In the genomic region with DNA sequence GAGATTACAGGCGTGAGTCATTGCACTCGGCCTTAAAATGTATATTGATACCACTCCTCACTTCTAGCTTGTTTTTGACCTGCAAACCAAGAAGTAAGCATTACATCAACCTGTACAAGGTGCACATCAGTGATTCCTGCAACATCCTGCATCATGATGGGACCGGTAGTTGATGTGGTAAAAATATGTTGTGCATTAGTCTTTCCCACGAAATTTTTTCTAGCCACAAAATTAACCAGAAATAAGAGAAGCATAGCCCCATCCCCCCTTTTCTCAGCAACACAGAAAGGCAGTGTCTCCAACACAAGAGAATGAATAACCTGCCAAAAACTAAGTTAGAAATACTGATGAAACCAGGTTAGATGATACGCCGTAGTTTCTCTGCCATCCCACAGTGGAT, we compare ENCODE assay signal across 24 cellular contexts. TPM values are rescaled to one million over a fixed set of nuclear protein-coding genes. Genes with fewer than 3 reads are reported as not detected.
A peak's percentile ranks its signal among the peaks of the same experiment; 100 is the strongest.
DNase-seq lines count a peak whose midpoint lies in the region; ATAC-seq and TF ChIP-seq lines count a peak whose summit lies in the region.
"Had no signal": no experiment of that assay in that cellular context is flagged by ENCODE, and none has a peak within 500 bp of the region (broad histone marks: within the 10 kb centered on the region; RNA-seq: fewer than 3 reads in every experiment).

No MANE protein-coding gene starts in this region.

- DNase-seq in activated naive CD4-positive, alpha-beta T cell treated with anti-CD3 and anti-CD28 coated beads, Interleukin-2, amount 50 U/mL, for 16 hours, result no peak
- DNase-seq in HT1080 (ENCODE audit: low read depth), result peak; percentile 26
- DNase-seq in activated naive CD8-positive, alpha-beta T cell treated with anti-CD3 and anti-CD28 coated beads, Interleukin-2, amount 50 U/mL, for 24 hours, result no peak
- no peak for DNase-seq in NCI-H748 treated with DMSO at 0.1 percent for 48 hours (lab: John Stamatoyannopoulos, UW)
- DNase-seq in SK-N-SH, result no peak
- DNase-seq: activated gamma-delta T cell; aorta; CD4-positive, CD25-positive, alpha-beta regulatory T cell; DMS153; dorsolateral prefrontal cortex; heart left ventricle; Karpas-422; left ventricle myocardium inferior; midbrain; NCI-H1694 treated with DMSO at 0.1 percent for 48 hours; NCI-H2171 treated with DMSO at 0.1 percent for 48 hours; NCI-H526; pancreas; T-helper 9 cell had no signal

- no peak overlapping the region for H3K4me2 ChIP-seq in SK-N-SH
- H3K4me2 ChIP-seq: GM23338 had no signal

- peak overlapping the region; percentile 24 for H3K27ac Mint-ChIP-seq in activated naive CD4-positive, alpha-beta T cell treated with anti-CD3 and anti-CD28 coated beads, Interleukin-2, amount 50 U/mL, for 24 hours
- H3K27ac Mint-ChIP-seq in activated naive CD8-positive, alpha-beta T cell treated with anti-CD3 and anti-CD28 coated beads, Interleukin-2, amount 50 U/mL, for 24 hours, result peak overlapping the region; percentile 5
- H3K27ac Mint-ChIP-seq in stimulated activated memory B cell treated with anti-CD40 and anti-IgM and Interleukin-4, amounts not matched to agents 10 μg/mL and 1 μg/mL and 100 μg/mL, for 72 hours, result no peak overlapping the region
- H3K27ac Mint-ChIP-seq: GM23338 had no signal

- no peak overlapping the region for H2AFZ ChIP-seq in SK-N-SH (ENCODE audit: low read depth)
- H2AFZ ChIP-seq: GM23338 had no signal

- no peaks in the 10 kb centered on the region for H3K27me3 Mint-ChIP-seq in activated naive CD4-positive, alpha-beta T cell treated with anti-CD3 and anti-CD28 coated beads, Interleukin-2, amount 50 U/mL, for 24 hours
- H3K27me3 Mint-ChIP-seq in activated naive CD8-positive, alpha-beta T cell treated with anti-CD3 and anti-CD28 coated beads, Interleukin-2, amount 50 U/mL, for 24 hours, result no peaks in the 10 kb centered on the region
- H3K27me3 Mint-ChIP-seq in stimulated activated memory B cell treated with anti-CD40 and anti-IgM and Interleukin-4, amounts not matched to agents 10 μg/mL and 1 μg/mL and 100 μg/mL, for 72 hours, result no peaks in the 10 kb centered on the region
- H3K27me3 Mint-ChIP-seq: CD4-positive, CD25-positive, alpha-beta regulatory T cell had no signal

- TF ChIP-seq CTCF in SK-N-SH (IDR thresholded peaks at IDR 0.05), result no peak

- no peaks in the 10 kb centered on the region for H3K79me2 ChIP-seq in SK-N-SH (ENCODE audit: insufficient read depth)

- H4K20me1 ChIP-seq in SK-N-SH (ENCODE audit: insufficient read depth), result no peaks in the 10 kb centered on the region

- peaks cover 63% of the 10 kb centered on the region for H3K4me1 Mint-ChIP-seq in activated naive CD4-positive, alpha-beta T cell treated with anti-CD3 and anti-CD28 coated beads, Interleukin-2, amount 50 U/mL, for 24 hours
- peaks cover 50% of the 10 kb centered on the region for H3K4me1 Mint-ChIP-seq in activated naive CD8-positive, alpha-beta T cell treated with anti-CD3 and anti-CD28 coated beads, Interleukin-2, amount 50 U/mL, for 24 hours
- H3K4me1 Mint-ChIP-seq in stimulated activated memory B cell treated with anti-CD40 and anti-IgM and Interleukin-4, amounts not matched to agents 10 μg/mL and 1 μg/mL and 100 μg/mL, for 72 hours, result peaks cover 29% of the 10 kb centered on the region
- H3K4me1 Mint-ChIP-seq: GM23338 had no signal

- TF ChIP-seq RAD21 in SK-N-SH (IDR thresholded peaks at IDR 0.05; ENCODE audit: low read length), result no peak

- CTCF ChIA-PET in SK-N-SH (lab: Yijun Ruan, JAX), result no interaction called here

- no peaks in the 10 kb centered on the region for H3K36me3 ChIP-seq in SK-N-SH (replicated peaks in 1 of 2; ENCODE audit: control insufficient read depth in 1 of 2, insufficient read depth in 2 of 2, low read length in 1 of 2)
- H3K36me3 ChIP-seq: heart left ventricle, left ventricle myocardium inferior, pancreas, right atrium auricular region had no signal

- H3K9me2 ChIP-seq in SK-N-SH, result no peaks in the 10 kb centered on the region

- H3K9me3 ChIP-seq in SK-N-SH, result no peaks in the 10 kb centered on the region
- H3K9me3 ChIP-seq: left ventricle myocardium inferior, pancreas, right atrium auricular region had no signal

- POLR2A ChIA-PET in SK-N-SH (lab: Yijun Ruan, JAX), result no interaction called here

- H3K9me3 Mint-ChIP-seq in activated naive CD4-positive, alpha-beta T cell treated with anti-CD3 and anti-CD28 coated beads, Interleukin-2, amount 50 U/mL, for 24 hours, result peaks cover 7% of the 10 kb centered on the region
- H3K9me3 Mint-ChIP-seq in activated naive CD8-positive, alpha-beta T cell treated with anti-CD3 and anti-CD28 coated beads, Interleukin-2, amount 50 U/mL, for 24 hours, result peaks cover 6% of the 10 kb centered on the region
- H3K9me3 Mint-ChIP-seq in stimulated activated memory B cell treated with anti-CD40 and anti-IgM and Interleukin-4, amounts not matched to agents 10 μg/mL and 1 μg/mL and 100 μg/mL, for 72 hours, result peaks cover 5% of the 10 kb centered on the region
- H3K9me3 Mint-ChIP-seq: natural killer cell treated with Interleukin-12 subunit alpha and Interleukin-12 subunit beta and Interleukin-15 and Interleukin-18, amount 100 ng/mL, for 72 hours had no signal

- no peak overlapping the region for H3K27ac ChIP-seq in SK-N-SH (ENCODE audit: low read depth in 2 of 2, low read length in 1 of 2)
- H3K27ac ChIP-seq: dorsolateral prefrontal cortex, heart left ventricle, left ventricle myocardium inferior, pancreas, right atrium auricular region had no signal

- no peaks in the 10 kb centered on the region for H3K27me3 ChIP-seq in SK-N-SH (ENCODE audit: insufficient read depth)
- H3K27me3 ChIP-seq: dorsolateral prefrontal cortex, heart left ventricle, pancreas, right atrium auricular region had no signal

- H3F3A ChIP-seq in SK-N-SH (replicated peaks; ENCODE audit: insufficient read depth), result peaks cover 17% of the 10 kb centered on the region

- TF ChIP-seq EP300 in SK-N-SH (IDR thresholded peaks at IDR 0.05; ENCODE audit: borderline replicate concordance in 1 of 2, low read depth in 1 of 2, low read length in 1 of 2), result no peak

- peak overlapping the region; percentile 47 for H3K4me3 Mint-ChIP-seq in activated naive CD4-positive, alpha-beta T cell treated with anti-CD3 and anti-CD28 coated beads, Interleukin-2, amount 50 U/mL, for 24 hours
- no peak overlapping the region for H3K4me3 Mint-ChIP-seq in activated naive CD8-positive, alpha-beta T cell treated with anti-CD3 and anti-CD28 coated beads, Interleukin-2, amount 50 U/mL, for 24 hours
- no peak overlapping the region for H3K4me3 Mint-ChIP-seq in stimulated activated memory B cell treated with anti-CD40 and anti-IgM and Interleukin-4, amounts not matched to agents 10 μg/mL and 1 μg/mL and 100 μg/mL, for 72 hours
- H3K4me3 Mint-ChIP-seq: CD4-positive, CD25-positive, alpha-beta regulatory T cell; GM23338; natural killer cell treated with Interleukin-12 subunit alpha and Interleukin-12 subunit beta and Interleukin-15 and Interleukin-18, amount 100 ng/mL, for 72 hours had no signal

- no peaks in the 10 kb centered on the region for H3K36me3 Mint-ChIP-seq in activated naive CD4-positive, alpha-beta T cell treated with anti-CD3 and anti-CD28 coated beads, Interleukin-2, amount 50 U/mL, for 24 hours
- no peaks in the 10 kb centered on the region for H3K36me3 Mint-ChIP-seq in activated naive CD8-positive, alpha-beta T cell treated with anti-CD3 and anti-CD28 coated beads, Interleukin-2, amount 50 U/mL, for 24 hours (ENCODE audit: low read depth)
- no peaks in the 10 kb centered on the region for H3K36me3 Mint-ChIP-seq in stimulated activated memory B cell treated with anti-CD40 and anti-IgM and Interleukin-4, amounts not matched to agents 10 μg/mL and 1 μg/mL and 100 μg/mL, for 72 hours
- H3K36me3 Mint-ChIP-seq: natural killer cell treated with Interleukin-12 subunit alpha and Interleukin-12 subunit beta and Interleukin-15 and Interleukin-18, amount 100 ng/mL, for 72 hours had no signal

- no peak for ATAC-seq in activated naive CD8-positive, alpha-beta T cell treated with anti-CD3 and anti-CD28 coated beads, Interleukin-2, amount 50 U/mL, for 24 hours
- peak; percentile 35 for ATAC-seq in stimulated activated memory B cell treated with anti-CD40 and anti-IgM and Interleukin-4, amounts not matched to agents 10 μg/mL and 1 μg/mL and 100 μg/mL, for 72 hours
- ATAC-seq: GM23338; heart left ventricle; natural killer cell treated with Interleukin-12 subunit alpha and Interleukin-12 subunit beta and Interleukin-15 and Interleukin-18, amount 100 ng/mL, for 72 hours; pancreas had no signal

- peaks cover 0 to 11% of the 10 kb centered on the region in 2 experiments; a peak in 1 of 4 replicates for H3K4me1 ChIP-seq in SK-N-SH (ENCODE audit: control insufficient read depth in 1 of 2, insufficient read depth in 2 of 2, low read depth in 1 of 2, low read length in 1 of 2)
- H3K4me1 ChIP-seq: pancreas had no signal

- WGBS in SK-N-SH (ENCODE audit: low lambda C conversion rate), result 77% methylated on average over 6 of the region's 6 CpGs

- H3K4me3 ChIP-seq in SK-N-SH (ENCODE audit: low read depth in 2 of 2, low read length in 1 of 2), result no peak overlapping the region
- H3K4me3 ChIP-seq: dorsolateral prefrontal cortex, GM23338, heart left ventricle, left ventricle myocardium inferior, pancreas, right atrium auricular region had no signal

- H3K9ac ChIP-seq in SK-N-SH, result no peak overlapping the region

TF ChIP-seq in SK-N-SH, 30 proteins besides CTCF, POLR2A, EP300 and RAD21:
- TF ChIP-seq FOXJ3 (CRISPR knock-in tag; IDR thresholded peaks at IDR 0.05), result no peak

RNA-seq across cellular contexts. Expression of a gene that starts 21.1 kb away (rescaled TPM):
- total RNA-seq in HT1080 (2014; rRNA removed; shearing (Covaris generic)), result 68.3 and 73.3 TPM in 2 replicates
- polyA plus RNA-seq in HT1080 (2015; cell fraction: cytosol; rRNA removed), result 85.7 and 86.0 TPM in 2 replicates
- polyA plus RNA-seq in HT1080 (2015; cell fraction: nucleus; rRNA removed), result 47.0 and 55.4 TPM in 2 replicates
- polyA plus RNA-seq in SK-N-SH (2012; rRNA removed), result 37.9 and 39.8 TPM in 2 replicates
- polyA plus RNA-seq in SK-N-SH (2012; cell fraction: cytosol; rRNA removed), result 45.3 and 46.1 TPM in 2 replicates
- polyA plus RNA-seq in SK-N-SH (2012; cell fraction: nucleus; rRNA removed), result 20.5 and 24.4 TPM in 2 replicates

RNA-seq across cellular contexts. Expression of a gene that starts 24.1 kb away (rescaled TPM):
- total RNA-seq in HT1080 (2014; rRNA removed; shearing (Covaris generic)), result 21.0 and 21.8 TPM in 2 replicates
- polyA plus RNA-seq in HT1080 (2015; cell fraction: cytosol; rRNA removed), result 23.0 and 25.6 TPM in 2 replicates
- 39.9 and 42.4 TPM in 2 replicates for polyA plus RNA-seq in HT1080 (2015; cell fraction: nucleus; rRNA removed)
- 16.1 and 16.4 TPM in 2 replicates for polyA plus RNA-seq in SK-N-SH (2012; rRNA removed)
- 7.9 and 11.4 TPM in 2 replicates for polyA plus RNA-seq in SK-N-SH (2012; cell fraction: cytosol; rRNA removed)
- 28.8 and 28.9 TPM in 2 replicates for polyA plus RNA-seq in SK-N-SH (2012; cell fraction: nucleus; rRNA removed)
